In genomic region chr17:47376247-47376646, GRCh38 we compare ENCODE assay signal across 25 cellular contexts.
"Had no signal": no experiment of that assay in that cellular context is flagged by ENCODE, and none has a peak within 500 bp of the region (broad histone marks: within the 10 kb centered on the region; RNA-seq: fewer than 3 reads in every experiment).

No MANE protein-coding gene starts in this region.

- H3K4me1 ChIP-seq: neural progenitor cell, parathyroid adenoma, psoas muscle, stomach, suprapubic skin, testis, tibial artery, transverse colon, upper lobe of right lung, uterus had no signal

- DNase-seq: naive thymus-derived CD4-positive, alpha-beta T cell; natural killer cell; occipital lobe; ovary; posterior cingulate gyrus; psoas muscle; right cardiac atrium; stimulated activated CD4-positive, alpha-beta T cell treated with anti-CD3 and anti-CD28 coated beads, Interleukin-15, amount 100 ng/mL, for 24 hours; stimulated activated CD4-positive, alpha-beta T cell treated with anti-CD3 and anti-CD28 coated beads, Interleukin-2, amount 100 ng/mL, for 24 hours; stimulated activated CD4-positive, alpha-beta T cell treated with anti-CD3 and anti-CD28 coated beads, Interleukin-2, amount 100 ng/mL, for 48 hours; stimulated activated CD4-positive, alpha-beta T cell treated with anti-CD3 and anti-CD28 coated beads, Interleukin-4, amount 100 ng/mL, for 24 hours; stimulated activated naive B cell treated with anti-CD40 and anti-IgM and Interleukin-4, amounts not matched to agents 10 μg/mL and 1 μg/mL and 100 μg/mL, for 72 hours; stimulated activated naive CD4-positive, alpha-beta T cell treated with Interleukin-2 at 50 U/mL for 16 hours; stomach; testis; tibial artery; transverse colon; upper lobe of right lung; uterus had no signal

- H3K27me3 ChIP-seq: neural progenitor cell, ovary, stomach, suprapubic skin, testis, tibial artery, transverse colon, upper lobe of right lung, uterus had no signal

- H3K9ac ChIP-seq: neural progenitor cell, parathyroid adenoma had no signal

- H2AFZ ChIP-seq: neural progenitor cell, parathyroid adenoma had no signal

- ATAC-seq: naive thymus-derived CD4-positive, alpha-beta T cell; natural killer cell; psoas muscle; right cardiac atrium; sciatic nerve; stimulated activated effector memory CD8-positive, alpha-beta T cell treated with anti-CD3 and anti-CD28 coated beads, Interleukin-12 subunit alpha, Interleukin-12 subunit beta, amount 100 ng/mL, for 72 hours; stimulated activated naive B cell treated with anti-CD40 and anti-IgM and Interleukin-4, amounts not matched to agents 10 μg/mL and 1 μg/mL and 100 μg/mL, for 72 hours; upper lobe of right lung had no signal

- H3K79me2 ChIP-seq: parathyroid adenoma had no signal

- H3K4me3 ChIP-seq: neural progenitor cell, ovary, psoas muscle, skin epidermis, stomach, suprapubic skin, testis, tibial artery, transverse colon, upper lobe of right lung, uterus had no signal

- H3K27ac ChIP-seq: neural progenitor cell, ovary, parathyroid adenoma, psoas muscle, skin epidermis, stomach, suprapubic skin, testis, tibial artery, transverse colon, upper lobe of right lung, uterus had no signal

- H3K36me3 ChIP-seq: neural progenitor cell, ovary, stomach, suprapubic skin, transverse colon, upper lobe of right lung, uterus had no signal

- H3K4me2 ChIP-seq: neural progenitor cell had no signal

- H3K9me3 ChIP-seq: ovary, suprapubic skin, testis had no signal
